Comparison of ENCODE assay signal across 22 cellular contexts in genomic region chr10:93954299-93954698, GRCh38. TPM values are rescaled to one million over a fixed set of nuclear protein-coding genes. Genes with fewer than 3 reads are reported as not detected.
"Had no signal": no experiment of that assay in that cellular context is flagged by ENCODE, and none has a peak within 500 bp of the region (broad histone marks: within the 10 kb centered on the region; RNA-seq: fewer than 3 reads in every experiment).

No MANE protein-coding gene starts in this region.

- H3K4me3 ChIP-seq: dorsolateral prefrontal cortex, gastroesophageal sphincter, heart right ventricle, lower lobe of right lung, tibial artery had no signal

- H3K27ac ChIP-seq: dorsolateral prefrontal cortex, gastroesophageal sphincter, heart right ventricle, lower lobe of right lung, tibial artery had no signal

- H3K4me1 ChIP-seq: gastroesophageal sphincter, lower lobe of right lung, tibial artery had no signal

- ATAC-seq: activated CD8-positive, alpha-beta memory T cell treated with anti-CD3 and anti-CD28 coated beads, Interleukin-2, amount 10 ng/mL, durations not matched to agents 7 days and 5 days; gastroesophageal sphincter; heart right ventricle; left colon; lower lobe of right lung; T-cell had no signal

- H3K9me3 ChIP-seq: gastroesophageal sphincter, heart right ventricle, lower lobe of right lung, tibial artery had no signal

- H3K27me3 ChIP-seq: dorsolateral prefrontal cortex, gastroesophageal sphincter, heart right ventricle, tibial artery had no signal

- H3K36me3 ChIP-seq: gastroesophageal sphincter, heart right ventricle, lower lobe of right lung, tibial artery had no signal

- DNase-seq: activated B cell treated with CpG ODN at 0.5 μM for 24 hours; activated CD4-positive, alpha-beta memory T cell treated with anti-CD3 and anti-CD28 coated beads, Interleukin-2, amount 10 ng/mL, durations not matched to agents 7 days and 5 days; activated CD4-positive, alpha-beta T cell treated with anti-CD3 and anti-CD28 coated beads for 4 hours; activated CD8-positive, alpha-beta memory T cell treated with anti-CD3 and anti-CD28 coated beads, Interleukin-2, amount 10 ng/mL, durations not matched to agents 7 days and 5 days; activated naive CD8-positive, alpha-beta T cell treated with anti-CD3 and anti-CD28 coated beads for 36 hours; amniotic stem cell; central memory CD4-positive, alpha-beta T cell; dorsolateral prefrontal cortex; heart right ventricle; left colon; lower lobe of right lung; nephron progenitor cell; nucleus accumbens; posterior cingulate gyrus; retina; stimulated activated CD4-positive, alpha-beta T cell treated with anti-CD3 and anti-CD28 coated beads, Interleukin-12 subunit alpha, Interleukin-12 subunit beta, amount 100 ng/mL, for 4 hours; stimulated activated CD4-positive, alpha-beta T cell treated with anti-CD3 and anti-CD28 coated beads, Interleukin-1b, Interleukin-23, amount 100 ng/mL, for 48 hours; stimulated activated CD8-positive, alpha-beta memory T cell treated with anti-CD3 and anti-CD28 coated beads, Interleukin-4, amount 100 ng/mL, for 48 hours; stimulated activated naive CD4-positive, alpha-beta T cell; T-cell; tibial artery had no signal

RNA-seq across cellular contexts. Expression of gene PLCE1, which starts 39.4 kb away (rescaled TPM):
- total RNA-seq: activated B cell treated with CpG ODN at 0.5 μM for 24 hours; activated naive CD8-positive, alpha-beta T cell treated with anti-CD3 and anti-CD28 coated beads for 36 hours had no signal
